ENCODE assay signal across 18 cellular contexts in genomic region chr7:36490335-36490940, GRCh38.
"Had no signal": no experiment of that assay in that cellular context is flagged by ENCODE, and none has a peak within 500 bp of the region (broad histone marks: within the 10 kb centered on the region; RNA-seq: fewer than 3 reads in every experiment).

No MANE protein-coding gene starts in this region.

- H3K27ac Mint-ChIP-seq: activated B cell treated with CpG ODN at 0.5 μM for 24 hours; activated CD4-positive, alpha-beta T cell treated with anti-CD3 and anti-CD28 coated beads, Interleukin-2, amount 10 ng/mL, durations not matched to agents 7 days and 5 days; activated T-helper 17 cell treated with anti-CD3 and anti-CD28 coated beads, Interleukin-2, amount 50 U/mL, for 72 hours; progenitor cell of endocrine pancreas; T-helper 1 cell treated with Interleukin-12 subunit alpha and Interleukin-12 subunit beta and Interleukin-4 antibody, amounts not matched to agents 30 μg/mL and 1 μg/mL, for 36 hours had no signal

- H3K27me3 Mint-ChIP-seq: progenitor cell of endocrine pancreas had no signal

- H3K27me3 ChIP-seq: spleen, transverse colon had no signal

- H3K4me1 Mint-ChIP-seq: activated B cell treated with CpG ODN at 0.5 μM for 24 hours; activated T-helper 17 cell treated with anti-CD3 and anti-CD28 coated beads, Interleukin-2, amount 50 U/mL, for 72 hours had no signal

- H3K4me3 ChIP-seq: lung, right lobe of liver, spleen, transverse colon had no signal

- ATAC-seq: activated T-helper 17 cell treated with anti-CD3 and anti-CD28 coated beads, Interleukin-2, amount 50 U/mL, for 72 hours; naive thymus-derived CD4-positive, alpha-beta T cell; right lobe of liver had no signal

- H3K36me3 ChIP-seq: right lobe of liver, spleen, transverse colon had no signal

- DNase-seq: activated B cell treated with CpG ODN at 0.5 μM for 24 hours; activated CD4-positive, alpha-beta T cell treated with anti-CD3 and anti-CD28 coated beads, Interleukin-2, amount 10 ng/mL, durations not matched to agents 7 days and 5 days; activated naive CD4-positive, alpha-beta T cell treated with anti-CD3 and anti-CD28 coated beads, Interleukin-2, amount 50 U/mL, for 16 hours; activated T-cell treated with anti-CD3 and anti-CD28 coated beads for 4 hours; central memory CD4-positive, alpha-beta T cell; erythroblast; foreskin fibroblast; glutamatergic neuron; naive thymus-derived CD4-positive, alpha-beta T cell; right lobe of liver; spleen; stimulated activated CD4-positive, alpha-beta T cell treated with anti-CD3 and anti-CD28 coated beads, Interleukin-2, amount 100 ng/mL, for 24 hours; stimulated activated naive CD4-positive, alpha-beta T cell; transverse colon had no signal

- H3K27ac ChIP-seq: right lobe of liver, spleen, transverse colon had no signal

- H3K4me3 Mint-ChIP-seq: activated B cell treated with CpG ODN at 0.5 μM for 24 hours; activated CD4-positive, alpha-beta T cell treated with anti-CD3 and anti-CD28 coated beads, Interleukin-2, amount 10 ng/mL, durations not matched to agents 7 days and 5 days; activated T-helper 17 cell treated with anti-CD3 and anti-CD28 coated beads, Interleukin-2, amount 50 U/mL, for 72 hours; naive thymus-derived CD4-positive, alpha-beta T cell; T-helper 1 cell treated with Interleukin-12 subunit alpha and Interleukin-12 subunit beta and Interleukin-4 antibody, amounts not matched to agents 30 μg/mL and 1 μg/mL, for 36 hours had no signal

- H3K4me1 ChIP-seq: right lobe of liver, spleen, transverse colon had no signal

- H3K9me3 Mint-ChIP-seq: activated B cell treated with CpG ODN at 0.5 μM for 24 hours; activated CD4-positive, alpha-beta T cell treated with anti-CD3 and anti-CD28 coated beads, Interleukin-2, amount 10 ng/mL, durations not matched to agents 7 days and 5 days; activated T-helper 17 cell treated with anti-CD3 and anti-CD28 coated beads, Interleukin-2, amount 50 U/mL, for 72 hours; T-helper 1 cell treated with Interleukin-12 subunit alpha and Interleukin-12 subunit beta and Interleukin-4 antibody, amounts not matched to agents 30 μg/mL and 1 μg/mL, for 36 hours had no signal

- H3K9me3 ChIP-seq: right lobe of liver, transverse colon had no signal
